9 cellular contexts compared by ENCODE assay signal in genomic region chr18:51153659-51154371, GRCh38. TPM values are rescaled to one million over a fixed set of nuclear protein-coding genes. Genes with fewer than 3 reads are reported as not detected.
A peak's percentile ranks its signal among the peaks of the same experiment; 100 is the strongest.
DNase-seq lines count a peak whose midpoint lies in the region; ATAC-seq and TF ChIP-seq lines count a peak whose summit lies in the region.
"Had no signal": no experiment of that assay in that cellular context is flagged by ENCODE, and none has a peak within 500 bp of the region (broad histone marks: within the 10 kb centered on the region; RNA-seq: fewer than 3 reads in every experiment).

No MANE protein-coding gene starts in this region.

- DNase-seq in activated CD4-positive, alpha-beta T cell treated with anti-CD3 and anti-CD28 coated beads for 1 hour = peak; percentile 33
- DNase-seq in NCI-H187 treated with DMSO at 0.1 percent for 48 hours (lab: John Stamatoyannopoulos, UW) (no peak), NCI-H1092 treated with DMSO at 0.1 percent for 48 hours (lab: John Stamatoyannopoulos, UW) (no peak), dedifferentiated amniotic fluid mesenchymal stem cell (ENCODE audit: extremely low spot score) (no peak), BE2C (no peak)
- DNase-seq: heart left ventricle had no signal

- H3K4me1 ChIP-seq in mucosa of rectum (ENCODE audit: control insufficient read depth in 2 of 2, insufficient read depth in 2 of 2, low read length in 2 of 2) = no peaks in the 10 kb centered on the region
- H3K4me1 ChIP-seq in BE2C = no peaks in the 10 kb centered on the region

- H3K27me3 ChIP-seq in mucosa of rectum (ENCODE audit: control insufficient read depth in 2 of 2, insufficient read depth in 2 of 2, low read length in 2 of 2) (no peaks in the 10 kb centered on the region), BE2C (no peaks in the 10 kb centered on the region)
- H3K27me3 ChIP-seq: heart left ventricle had no signal

- in situ Hi-C loops in GM18951 (cut with MboI; ENCODE audit: low sequenced_read_pairs, unreplicated experiment) = no loop called here

- peak; percentile 70 for ATAC-seq in HG03025 (IDR thresholded peaks at IDR 0.05; ENCODE audit: low FRiP score, unreplicated experiment)

- TF ChIP-seq CTCF in BE2C (IDR thresholded peaks at IDR 0.05; ENCODE audit: low read depth, low read length) = no peak

- H3K36me3 ChIP-seq in mucosa of rectum (ENCODE audit: control insufficient read depth in 2 of 2, insufficient read depth in 2 of 2, low read length in 2 of 2) = no peaks in the 10 kb centered on the region
- no peaks in the 10 kb centered on the region for H3K36me3 ChIP-seq in BE2C
- H3K36me3 ChIP-seq: heart left ventricle had no signal

- H3K9ac ChIP-seq in mucosa of rectum (ENCODE audit: low read depth in 1 of 2, low read length in 2 of 2) = peak overlapping the region in 1 of 2 donors; percentile 32

- peak overlapping the region; percentile 34 to 74 for H3K27ac ChIP-seq in mucosa of rectum (ENCODE audit: low read depth in 2 of 2, low read length in 2 of 2)

- H3K9me3 ChIP-seq in mucosa of rectum (ENCODE audit: control insufficient read depth in 2 of 2, low read length in 2 of 2) (no peaks in the 10 kb centered on the region), BE2C (no peaks in the 10 kb centered on the region)
- H3K9me3 ChIP-seq: heart left ventricle had no signal

- TF ChIP-seq POLR2A in GM18951 (IDR thresholded peaks at IDR 0.05; ENCODE audit: extremely low read depth, insufficient read depth, insufficient read length) = peak; percentile 40

- H3K4me3 ChIP-seq in mucosa of rectum (ENCODE audit: low read length in 2 of 2) (peak overlapping the region in 1 of 2 donors; percentile 15), BE2C (ENCODE audit: low read depth, low read length) (no peak overlapping the region)

RNA-seq across cellular contexts. Expression of gene MEX3C, which starts 43.7 kb away (rescaled TPM):
- polyA plus RNA-seq in BE2C (2012; ENCODE audit: insufficient read depth, insufficient read length, low read depth) = 17.0 TPM
